In genomic region chr17:82317394-82318168, GRCh38 we compare ENCODE assay signal across 11 cellular contexts. TPM values are rescaled to one million over a fixed set of nuclear protein-coding genes. Genes with fewer than 3 reads are reported as not detected.
DNase-seq lines count a peak whose midpoint lies in the region; ATAC-seq, FAIRE-seq and TF ChIP-seq lines count a peak whose summit lies in the region.
"Had no signal": no experiment of that assay in that cellular context is flagged by ENCODE, and none has a peak within 500 bp of the region (broad histone marks: within the 10 kb centered on the region; RNA-seq: fewer than 3 reads in every experiment).

Gene CD7 (minus strand): TSS chr17:82317608. CDS start chr17:82317495, 113 bp downstream.

- peak within 1 kb of the TSS; percentile 94 for H3K27ac Mint-ChIP-seq in CD8-positive, alpha-beta T cell
- peak within 1 kb of the TSS; percentile 63 for H3K27ac Mint-ChIP-seq in activated naive CD4-positive, alpha-beta T cell treated with anti-CD3 and anti-CD28 coated beads, Interleukin-2, amount 10 ng/mL, durations not matched to agents 7 days and 5 days

- H3K9ac ChIP-seq in rectal smooth muscle tissue (ENCODE audit: low read length): no peak within 1 kb of the TSS

- H3K27me3 ChIP-seq in CD8-positive, alpha-beta T cell (ENCODE audit: insufficient read depth, low read length): no peaks in the 10 kb centered on the region
- H3K27me3 ChIP-seq in rectal smooth muscle tissue (ENCODE audit: control insufficient read depth, insufficient read depth, low read length): peaks cover 16% of the 10 kb centered on the region

- H3K9me3 Mint-ChIP-seq in CD8-positive, alpha-beta T cell: no peaks in the 10 kb centered on the region
- H3K9me3 Mint-ChIP-seq in activated naive CD4-positive, alpha-beta T cell treated with anti-CD3 and anti-CD28 coated beads, Interleukin-2, amount 10 ng/mL, durations not matched to agents 7 days and 5 days: no peaks in the 10 kb centered on the region

- CTCF ChIA-PET in CD8-positive, alpha-beta T cell (lab: Charles Lee): interaction anchor here (0.8 to 8.2 kb wide), 10 partner anchors 15 to 287 kb away, joined by 3 to 126 read pairs (median 5); partner anchors contain the start of gene SECTM1
- CTCF ChIA-PET in activated naive CD4-positive, alpha-beta T cell treated with anti-CD3 and anti-CD28 coated beads, Interleukin-2, amount 10 ng/mL, durations not matched to agents 7 days and 5 days (lab: Charles Lee): interaction anchor here (0.6 to 2.7 kb wide), 8 partner anchors 14 to 191 kb away, joined by 3 to 58 read pairs (median 4); no protein-coding TSS in a partner anchor

- H3K4me1 Mint-ChIP-seq in CD8-positive, alpha-beta T cell (ENCODE audit: low read depth): peaks cover 33% of the 10 kb centered on the region
- H3K4me1 Mint-ChIP-seq in activated naive CD4-positive, alpha-beta T cell treated with anti-CD3 and anti-CD28 coated beads, Interleukin-2, amount 10 ng/mL, durations not matched to agents 7 days and 5 days: peaks cover 23% of the 10 kb centered on the region

- peaks cover 29% of the 10 kb centered on the region for H3K36me3 Mint-ChIP-seq in CD8-positive, alpha-beta T cell
- peaks cover 17% of the 10 kb centered on the region for H3K36me3 Mint-ChIP-seq in activated naive CD4-positive, alpha-beta T cell treated with anti-CD3 and anti-CD28 coated beads, Interleukin-2, amount 10 ng/mL, durations not matched to agents 7 days and 5 days

- peak within 1 kb of the TSS; percentile 90 for H3K4me3 ChIP-seq in CD8-positive, alpha-beta T cell (ENCODE audit: low read depth, low read length)
- H3K4me3 ChIP-seq in rectal smooth muscle tissue (ENCODE audit: low read length): peak within 1 kb of the TSS; percentile 37
- H3K4me3 ChIP-seq: SK-N-MC had no signal

- peaks cover 11% of the 10 kb centered on the region for H3K36me3 ChIP-seq in CD8-positive, alpha-beta T cell (ENCODE audit: insufficient read depth, low read length)
- H3K36me3 ChIP-seq in rectal smooth muscle tissue (ENCODE audit: control insufficient read depth, insufficient read depth, low read length): no peaks in the 10 kb centered on the region
- H3K36me3 ChIP-seq: breast epithelium had no signal

- POLR2A ChIA-PET in CD8-positive, alpha-beta T cell (lab: Charles Lee): interaction anchor here (1.0 to 6.1 kb wide), 11 partner anchors 14 to 117 kb away, joined by 3 to 80 read pairs (median 4); partner anchors contain the start of gene CSNK1D

- peak in 6 of 7 experiments; percentile 58 to 87 (median 80) for DNase-seq in CD8-positive, alpha-beta T cell
- peak; percentile 80 for DNase-seq in activated CD4-positive, alpha-beta T cell treated with anti-CD3 and anti-CD28 coated beads for 48 hours
- peak; percentile 83 for DNase-seq in activated naive CD4-positive, alpha-beta T cell treated with anti-CD3 and anti-CD28 coated beads, Interleukin-2, amount 10 ng/mL, durations not matched to agents 7 days and 5 days
- no peak for DNase-seq in urothelium cell line (ENCODE audit: low spot score)
- DNase-seq in hypothalamus (lab: John Stamatoyannopoulos, UW): no peak
- no peak for DNase-seq in NCI-H2107 (lab: John Stamatoyannopoulos, UW)
- DNase-seq: NCI-H2171 treated with DMSO at 0.1 percent for 48 hours had no signal

- H3K4me3 Mint-ChIP-seq in CD8-positive, alpha-beta T cell: peak within 1 kb of the TSS; percentile 94
- H3K4me3 Mint-ChIP-seq in activated naive CD4-positive, alpha-beta T cell treated with anti-CD3 and anti-CD28 coated beads, Interleukin-2, amount 10 ng/mL, durations not matched to agents 7 days and 5 days: no peak within 1 kb of the TSS

- ATAC-seq in CD8-positive, alpha-beta T cell: peak; percentile 78
- ATAC-seq in GM21619 (IDR thresholded peaks at IDR 0.05; ENCODE audit: unreplicated experiment): no peak

- no peak for TF ChIP-seq CTCF in CD8-positive, alpha-beta T cell (IDR thresholded peaks at IDR 0.05)

- no peaks in the 10 kb centered on the region for H3K27me3 Mint-ChIP-seq in CD8-positive, alpha-beta T cell (ENCODE audit: low read depth)
- peaks cover 3% of the 10 kb centered on the region for H3K27me3 Mint-ChIP-seq in activated naive CD4-positive, alpha-beta T cell treated with anti-CD3 and anti-CD28 coated beads, Interleukin-2, amount 10 ng/mL, durations not matched to agents 7 days and 5 days

- intact Hi-C loops in CD8-positive, alpha-beta T cell (cut with DNase I, micrococcal nuclease): loop anchor here (1.0 to 10.0 kb wide), 4 partner anchors 15 to 453 kb away; partner anchors contain the start of genes CSNK1D (in 1 of the 2) and P4HB (in 1 of the 2)

- H3K27ac ChIP-seq in CD8-positive, alpha-beta T cell (ENCODE audit: low read depth, low read length): peak within 1 kb of the TSS; percentile 76
- no peak within 1 kb of the TSS for H3K27ac ChIP-seq in rectal smooth muscle tissue (ENCODE audit: low read depth, low read length)
- H3K27ac ChIP-seq: breast epithelium, SK-N-MC had no signal

- H3K4me1 ChIP-seq in CD8-positive, alpha-beta T cell (ENCODE audit: insufficient read depth, low read length): peaks cover 49% of the 10 kb centered on the region
- H3K4me1 ChIP-seq in rectal smooth muscle tissue (ENCODE audit: control insufficient read depth, insufficient read depth, low read length): no peaks in the 10 kb centered on the region
- H3K4me1 ChIP-seq: breast epithelium had no signal

- H3K9me3 ChIP-seq in CD8-positive, alpha-beta T cell (ENCODE audit: low read length): no peaks in the 10 kb centered on the region
- H3K9me3 ChIP-seq: breast epithelium had no signal

- no peak for FAIRE-seq in urothelium cell line (lab: Jason Lieb, UNC)

RNA-seq across cellular contexts. Expression of gene CD7, which starts in this region (rescaled TPM):
- 100 to 1,000 TPM; 369 to 385 TPM for total RNA-seq in CD8-positive, alpha-beta T cell

Comparison
In these comparisons a context has a peak if more than half of its experiments do, and no peak if none do; other contexts are left out.
1. DNase-seq: peak in CD8-positive, alpha-beta T cell (6 of 7), activated CD4-positive, alpha-beta T cell treated with anti-CD3 and anti-CD28 coated beads for 48 hours (single experiment) and activated naive CD4-positive, alpha-beta T cell treated with anti-CD3 and anti-CD28 coated beads, Interleukin-2, amount 10 ng/mL, durations not matched to agents 7 days and 5 days (single experiment); none in urothelium cell line (single experiment), hypothalamus (0 of 51) and NCI-H2107 (single experiment).